ENCODE assay signal across 22 cellular contexts in the genomic region with DNA sequence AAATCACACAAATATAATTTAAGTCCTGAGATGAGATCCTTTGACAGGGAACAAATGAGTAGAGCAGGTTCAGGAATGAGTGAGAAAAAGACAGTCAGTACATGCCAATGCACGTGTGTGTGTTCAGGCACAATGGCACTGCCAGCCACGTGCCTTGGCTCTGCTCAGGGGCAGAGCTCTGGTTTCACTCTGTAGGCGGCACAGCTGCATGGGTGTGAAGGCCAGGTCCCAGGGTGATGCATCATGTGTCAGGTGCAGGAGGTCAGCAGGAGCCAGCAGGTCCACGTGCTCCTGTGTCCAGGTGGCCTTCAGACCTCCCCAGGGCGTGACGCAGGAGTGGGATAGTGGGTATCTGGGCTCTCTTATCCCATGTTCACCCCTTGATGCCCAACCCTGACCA.
"Had no signal": no experiment of that assay in that cellular context is flagged by ENCODE, and none has a peak within 500 bp of the region (broad histone marks: within the 10 kb centered on the region; RNA-seq: fewer than 3 reads in every experiment).

No MANE protein-coding gene starts in this region.

- H2AFZ ChIP-seq: parathyroid adenoma had no signal

- H3K27me3 ChIP-seq: cardiac muscle cell, colonic mucosa, dorsolateral prefrontal cortex, spleen, testis, transverse colon had no signal

- H3K9me3 ChIP-seq: colonic mucosa, heart right ventricle, spleen, testis, transverse colon had no signal

- H3K36me3 ChIP-seq: cardiac muscle cell, colonic mucosa, heart right ventricle, spleen, transverse colon had no signal

- H3K4me1 ChIP-seq: colonic mucosa, heart right ventricle, parathyroid adenoma, spleen, testis, transverse colon had no signal

- H3K9ac ChIP-seq: parathyroid adenoma had no signal

- H3K4me3 ChIP-seq: cardiac muscle cell, colonic mucosa, dorsolateral prefrontal cortex, heart right ventricle, spleen, testis, transverse colon had no signal

- DNase-seq: activated CD4-positive, alpha-beta T cell treated with anti-CD3 and anti-CD28 coated beads for 36 hours; activated CD4-positive, CD25-positive, alpha-beta regulatory T cell; activated naive CD4-positive, alpha-beta T cell; activated T-cell treated with anti-CD3 and anti-CD28 coated beads for 4 hours; activated T-cell treated with anti-CD3 and anti-CD28 coated beads, Interleukin-2, amount 50 U/mL, for 72 hours; cerebellar nuclear complex; colonic mucosa; effector memory CD4-positive, alpha-beta T cell; erythroblast; heart right ventricle; kidney glomerular epithelial cell; naive thymus-derived CD8-positive, alpha-beta T cell; occipital lobe; right cardiac atrium; spleen; stimulated activated naive CD8-positive, alpha-beta T cell treated with anti-CD3 and anti-CD28 coated beads, Interleukin-15, Interleukin-2, amounts not matched to agents 100 U/mL and 50 U/mL, for 24 hours; testis; transverse colon had no signal

- ATAC-seq: activated CD4-positive, alpha-beta T cell treated with anti-CD3 and anti-CD28 coated beads for 36 hours; activated naive CD4-positive, alpha-beta T cell treated with anti-CD3 and anti-CD28 coated beads, Interleukin-2, amount 50 U/mL, for 72 hours; activated T-cell treated with anti-CD3 and anti-CD28 coated beads, Interleukin-2, amount 50 U/mL, for 72 hours; heart right ventricle; naive thymus-derived CD8-positive, alpha-beta T cell; right cardiac atrium; stimulated activated naive CD8-positive, alpha-beta T cell treated with anti-CD3 and anti-CD28 coated beads, Interleukin-15, Interleukin-2, amounts not matched to agents 100 U/mL and 50 U/mL, for 24 hours had no signal

- H3K79me2 ChIP-seq: parathyroid adenoma had no signal

- H3K27ac ChIP-seq: cardiac muscle cell, colonic mucosa, heart right ventricle, parathyroid adenoma, spleen, testis, transverse colon had no signal
